ENCODE assay signal across 8 cellular contexts in genomic region chr1:58874757-58875755, GRCh38.
A peak's percentile ranks its signal among the peaks of the same experiment; 100 is the strongest.
DNase-seq lines count a peak whose midpoint lies in the region; ATAC-seq, FAIRE-seq and TF ChIP-seq lines count a peak whose summit lies in the region.

No MANE protein-coding gene starts in this region.

- peaks cover 8% of the 10 kb centered on the region for H3K27me3 Mint-ChIP-seq in activated CD4-positive, alpha-beta T cell treated with anti-CD3 and anti-CD28 coated beads, Interleukin-2, amount 10 ng/mL, durations not matched to agents 7 days and 5 days

- ATAC-seq in HG02623 (IDR thresholded peaks at IDR 0.05; ENCODE audit: unreplicated experiment), result no peak
- ATAC-seq in HG03378 (IDR thresholded peaks at IDR 0.05; ENCODE audit: unreplicated experiment), result no peak

- no peaks in the 10 kb centered on the region for H3K23me2 ChIP-seq in H1 (ENCODE audit: low read depth, low read length)

- H4K91ac ChIP-seq in H1 (replicated peaks; ENCODE audit: insufficient read length, low read length), result peak overlapping the region; percentile 25

- TF ChIP-seq CTCF in AG10803 (conservative IDR thresholded peaks at IDR 0.05; ENCODE audit: low read length) (no peak), H1 (IDR thresholded peaks at IDR 0.05; ENCODE audit: control extremely low read depth in 1 of 3, insufficient read depth in 1 of 3, low read depth in 1 of 3, low read length in 3 of 3) (no peak)

- H3K18ac ChIP-seq in H1 (ENCODE audit: extremely low read depth, low read length), result peak overlapping the region; percentile 51; the same call in 1 of the 2 replicates

- CTCF ChIA-PET in H1 (lab: Charles Lee; ENCODE audit: partially characterized antibody), result interaction anchor here (0.6 to 1.2 kb wide), 7 partner anchors 8 to 756 kb away, joined by 3 to 4 read pairs (median 3); no protein-coding TSS in a partner anchor
- CTCF ChIA-PET in activated CD4-positive, alpha-beta T cell treated with anti-CD3 and anti-CD28 coated beads, Interleukin-2, amount 10 ng/mL, durations not matched to agents 7 days and 5 days (lab: Charles Lee), result interaction anchor here (0.7 kb wide), 1 partner anchor 9 kb away, joined by 3 read pairs; no protein-coding TSS in a partner anchor

- peak; percentile 30 to 65; a peak in 2 of 3 replicates for TF ChIP-seq POLR2A in H1 (IDR thresholded peaks at IDR 0.05; ENCODE audit: control extremely low read depth in 1 of 2, low read depth in 2 of 2, low read length in 2 of 2)

- H2AK5ac ChIP-seq in H1 (ENCODE audit: low read depth, low read length), result peak overlapping the region; percentile 77; the same call in 1 of the 2 replicates

- no peaks in the 10 kb centered on the region for H3K9me3 Mint-ChIP-seq in activated CD4-positive, alpha-beta T cell treated with anti-CD3 and anti-CD28 coated beads, Interleukin-2, amount 10 ng/mL, durations not matched to agents 7 days and 5 days

- no peak overlapping the region for H3K4me3 Mint-ChIP-seq in activated CD4-positive, alpha-beta T cell treated with anti-CD3 and anti-CD28 coated beads, Interleukin-2, amount 10 ng/mL, durations not matched to agents 7 days and 5 days

- no peaks in the 10 kb centered on the region for H4K20me1 ChIP-seq in H1 (replicated peaks in 1 of 2; ENCODE audit: control insufficient read depth in 1 of 2, insufficient read depth in 2 of 2, low read length in 2 of 2)

- H3K27ac ChIP-seq in H1 (ENCODE audit: low read depth, low read length) (peak overlapping the region; percentile 72), mucosa of rectum (ENCODE audit: low read depth in 2 of 2, low read length in 2 of 2) (peak overlapping the region; percentile 52 to 56)

- H3K79me1 ChIP-seq in H1 (ENCODE audit: low read depth, low read length), result no peaks in the 10 kb centered on the region

- no peak overlapping the region for H4K8ac ChIP-seq in H1 (ENCODE audit: extremely low read depth, insufficient read depth, low read length)

- no peaks in the 10 kb centered on the region for H3K79me2 ChIP-seq in H1 (ENCODE audit: control insufficient read depth in 1 of 2, insufficient read depth in 2 of 2, low read length in 2 of 2)

- peak overlapping the region; percentile 100 for H2BK12ac ChIP-seq in H1 (ENCODE audit: low read depth, low read length)

- peak; percentile 9 to 13; a peak in 1 of 4 replicates for TF ChIP-seq RAD21 in H1 (IDR thresholded peaks at IDR 0.05 in 1 of 2, conservative IDR thresholded peaks at IDR 0.05 in 1 of 2; ENCODE audit: low read depth in 2 of 2, low read length in 2 of 2)

- H2BK5ac ChIP-seq in H1 (ENCODE audit: low read depth, low read length), result peak overlapping the region; percentile 58

- no peaks in the 10 kb centered on the region for H3K36me3 Mint-ChIP-seq in activated CD4-positive, alpha-beta T cell treated with anti-CD3 and anti-CD28 coated beads, Interleukin-2, amount 10 ng/mL, durations not matched to agents 7 days and 5 days (ENCODE audit: low read depth)

- no peak overlapping the region for H3K14ac ChIP-seq in H1 (ENCODE audit: insufficient read length)

- peak overlapping the region; percentile 39 for H2AFZ ChIP-seq in H1 (ENCODE audit: low read length)

- H3K4me3 ChIP-seq in AG10803 (ENCODE audit: low read length) (no peak overlapping the region), H1 (ENCODE audit: extremely low read depth in 1 of 4, insufficient read depth in 2 of 4, low read depth in 3 of 4, low read length in 4 of 4) (no peak overlapping the region; a peak in 1 of 8 replicates), mucosa of rectum (ENCODE audit: low read length in 2 of 2) (no peak overlapping the region)

- H3K27me3 ChIP-seq in H1 (replicated peaks in 1 of 4; ENCODE audit: control insufficient read depth in 3 of 4, extremely low read depth in 1 of 4, insufficient read depth in 3 of 4, low read length in 3 of 4) (no peaks in the 10 kb centered on the region), mucosa of rectum (ENCODE audit: control insufficient read depth in 2 of 2, insufficient read depth in 2 of 2, low read length in 2 of 2) (no peaks in the 10 kb centered on the region)

- H2BK120ac ChIP-seq in H1 (replicated peaks; ENCODE audit: low read depth, low read length), result peak overlapping the region; percentile 0

- no peak overlapping the region for H3K23ac ChIP-seq in H1 (ENCODE audit: insufficient read length)

- no peak overlapping the region for H3K56ac ChIP-seq in H1 (replicated peaks; ENCODE audit: insufficient read length, low read depth, low read length)

- peak; percentile 91 for DNase-seq in AG10803 (ENCODE audit: low read depth)
- peak; percentile 64 for DNase-seq in NCI-H2171 (lab: John Stamatoyannopoulos, UW)
- DNase-seq in H1 (ENCODE audit: low read depth in 1 of 2, low spot score in 2 of 2), result peak in 1 of 2 experiments; percentile 13
- DNase-seq in activated CD4-positive, alpha-beta T cell treated with anti-CD3 and anti-CD28 coated beads, Interleukin-2, amount 10 ng/mL, durations not matched to agents 7 days and 5 days, result no peak
- no peak for DNase-seq in SKM-1 (lab: John Stamatoyannopoulos, UW; ENCODE audit: unreplicated experiment)

- peak overlapping the region; percentile 13 for H4K5ac ChIP-seq in H1 (ENCODE audit: insufficient read length, low read depth, low read length)

- H3K36me3 ChIP-seq in H1 (ENCODE audit: control insufficient read depth in 2 of 4, insufficient read depth in 4 of 4, low read length in 3 of 4) (no peaks in the 10 kb centered on the region), mucosa of rectum (ENCODE audit: control insufficient read depth in 2 of 2, insufficient read depth in 2 of 2, low read length in 2 of 2) (no peaks in the 10 kb centered on the region)

- no peak overlapping the region for H2BK20ac ChIP-seq in H1 (ENCODE audit: low read length)

- no peaks in the 10 kb centered on the region for H3K4me1 Mint-ChIP-seq in activated CD4-positive, alpha-beta T cell treated with anti-CD3 and anti-CD28 coated beads, Interleukin-2, amount 10 ng/mL, durations not matched to agents 7 days and 5 days

- peak; percentile 19 for FAIRE-seq in H1 (lab: Jason Lieb, UNC)

- H3K4me2 ChIP-seq in H1 (ENCODE audit: insufficient read depth in 1 of 2, low read depth in 2 of 2, low read length in 2 of 2), result peak overlapping the region in 1 of 2 experiments; percentile 41; a peak in 3 of 4 replicates

- TF ChIP-seq EP300 in H1 (IDR thresholded peaks at IDR 0.05; ENCODE audit: borderline replicate concordance in 1 of 2, low read depth in 2 of 2, low read length in 2 of 2), result peak in 1 of 2 experiments; percentile 86; a peak in 2 of 3 replicates

- H2BK15ac ChIP-seq in H1 (ENCODE audit: low read length), result peak overlapping the region; percentile 54; the same call in 1 of the 2 replicates

- H3K9ac ChIP-seq in H1 (replicated peaks in 1 of 4; ENCODE audit: extremely low read depth in 1 of 4, low read depth in 3 of 4, low read length in 3 of 4) (peak overlapping the region in 3 of 4 experiments; percentile 35 to 49 (median 48); a peak in 3 of 7 replicates), mucosa of rectum (ENCODE audit: low read depth in 1 of 2, low read length in 2 of 2) (peak overlapping the region; percentile 27 to 35)

- no peak overlapping the region for H3K27ac Mint-ChIP-seq in activated CD4-positive, alpha-beta T cell treated with anti-CD3 and anti-CD28 coated beads, Interleukin-2, amount 10 ng/mL, durations not matched to agents 7 days and 5 days

- peaks cover 0 to 14% (median 5%) of the 10 kb centered on the region in 4 experiments; a peak in 4 of 7 replicates for H3K4me1 ChIP-seq in H1 (replicated peaks in 1 of 4; ENCODE audit: control insufficient read depth in 3 of 4, insufficient read depth in 4 of 4, low read length in 3 of 4)
- H3K4me1 ChIP-seq in mucosa of rectum (ENCODE audit: control insufficient read depth in 2 of 2, insufficient read depth in 2 of 2, low read length in 2 of 2), result peaks cover 11 to 21% of the 10 kb centered on the region in 2 donors

- POLR2A ChIA-PET in H1 (lab: Charles Lee; ENCODE audit: partially characterized antibody), result interaction anchor here (1.0 to 1.4 kb wide), 4 partner anchors 14 to 91 kb away, joined by 3 to 5 read pairs (median 3); partner anchors contain the start of gene JUN
- POLR2A ChIA-PET in activated CD4-positive, alpha-beta T cell treated with anti-CD3 and anti-CD28 coated beads, Interleukin-2, amount 10 ng/mL, durations not matched to agents 7 days and 5 days (lab: Charles Lee), result no interaction called here

- no peak overlapping the region for H3K4ac ChIP-seq in H1 (replicated peaks; ENCODE audit: insufficient read length, low read depth, low read length)

- no peaks in the 10 kb centered on the region for H3K9me3 ChIP-seq in H1 (ENCODE audit: insufficient read depth in 2 of 2, low read depth in 1 of 2, low read length in 1 of 2)
- no peaks in the 10 kb centered on the region for H3K9me3 ChIP-seq in mucosa of rectum (ENCODE audit: control insufficient read depth in 2 of 2, low read length in 2 of 2)

- WGBS in H1 (ENCODE audit: extremely low coverage in 1 of 2, insufficient coverage in 1 of 2, insufficient read length in 1 of 2, insufficient replicate concordance in 2 of 2, low coverage in 1 of 2, low lambda C conversion rate in 2 of 2, missing lambda C conversion rate in 1 of 2), 2 experiments, result 80% methylated on average over 12 of the region's 12 CpGs; no CpG with 5 or more reads in 1 of the 2 experiments

TF ChIP-seq in H1, 55 proteins besides CTCF, POLR2A, EP300 and RAD21 (continues in another document):
- TF ChIP-seq ASH2L (IDR thresholded peaks at IDR 0.05; ENCODE audit: low read length) (peak; percentile 98), SP1 (IDR thresholded peaks at IDR 0.05; ENCODE audit: low read depth, low read length) (peak; percentile 79), RBBP5 (IDR thresholded peaks at IDR 0.05; ENCODE audit: borderline replicate concordance, low read depth, low read length) (peak; percentile 78; the same call in 1 of the 2 replicates), POLR2AphosphoS5 (IDR thresholded peaks at IDR 0.05; ENCODE audit: low read depth, low read length) (peak; percentile 34; the same call in 1 of the 2 replicates), SUZ12 (IDR thresholded peaks at IDR 0.05; ENCODE audit: low read length) (no peak), BRCA1 (IDR thresholded peaks at IDR 0.05; ENCODE audit: low read depth, low read length) (no peak), TCF12 (IDR thresholded peaks at IDR 0.05; ENCODE audit: low read depth, low read length) (0 out of 2 replicates have a peak, but pooled peaks have one; percentile 27), CEBPB (IDR thresholded peaks at IDR 0.05; ENCODE audit: low read depth, low read length) (no peak), RXRA (IDR thresholded peaks at IDR 0.05; ENCODE audit: insufficient read depth, low read depth, low read length) (no peak), TEAD4 (IDR thresholded peaks at IDR 0.05; ENCODE audit: low read depth, low read length) (peak; percentile 66; the same call in 1 of the 2 replicates), TBP (IDR thresholded peaks at IDR 0.05; ENCODE audit: low read depth, low read length) (0 out of 2 replicates have a peak, but pooled peaks have one; percentile 24)

Comparison
In these comparisons a context has a peak if more than half of its experiments do, and no peak if none do; other contexts are left out.
1. DNase-seq: peak in AG10803 (single experiment) and NCI-H2171 (single experiment); none in activated CD4-positive, alpha-beta T cell treated with anti-CD3 and anti-CD28 coated beads, Interleukin-2, amount 10 ng/mL, durations not matched to agents 7 days and 5 days (single experiment) and SKM-1 (single experiment).